Comparison of ENCODE assay signal across 8 cellular contexts in genomic region chr3:169772530-169772950, GRCh38. TPM values are rescaled to one million over a fixed set of nuclear protein-coding genes. Genes with fewer than 3 reads are reported as not detected.
DNase-seq lines count a peak whose midpoint lies in the region; ATAC-seq lines count a peak whose summit lies in the region.

No MANE protein-coding gene starts in this region.

- DNase-seq in activated T-cell treated with anti-CD3 and anti-CD28 coated beads for 24 hours (ENCODE audit: low read depth) (peak; percentile 60), NCI-H1092 (lab: John Stamatoyannopoulos, UW) (peak; percentile 87), SK-MEL-5 (ENCODE audit: low read depth, low spot score) (peak; percentile 88), inferior parietal cortex (ENCODE audit: extremely low spot score) (peak; percentile 84)
- DNase-seq in activated T-cell treated with anti-CD3 and anti-CD28 coated beads, Interleukin-2, amount 50 U/mL, for 1 hour = no peak
- no peak for DNase-seq in central memory CD8-positive, alpha-beta T cell (ENCODE audit: low spot score in 2 of 2)

- no peaks in the 10 kb centered on the region for H3K9me3 Mint-ChIP-seq in central memory CD8-positive, alpha-beta T cell

- peak overlapping the region; percentile 53 to 100 (median 98) for H3K27ac ChIP-seq in skin epidermis

- H3K27ac Mint-ChIP-seq in central memory CD8-positive, alpha-beta T cell (ENCODE audit: low read depth) = peak overlapping the region; percentile 99

- in situ Hi-C loops in SK-MEL-5 (cut with HindIII; ENCODE audit: low pct_unique_long_range_greater_than_20kb, low sequenced_read_pairs) = no loop called here

- H3K4me1 Mint-ChIP-seq in central memory CD8-positive, alpha-beta T cell = peaks cover 60% of the 10 kb centered on the region

- ATAC-seq in HG02623 (IDR thresholded peaks at IDR 0.05; ENCODE audit: unreplicated experiment) = peak; percentile 15
- ATAC-seq in central memory CD8-positive, alpha-beta T cell (replicated peaks; ENCODE audit: extremely low read depth, poor library complexity, severe bottlenecking) = peak; percentile 21

- H3K4me3 ChIP-seq in skin epidermis = peak overlapping the region; percentile 60 to 90 (median 80)

- H3K36me3 Mint-ChIP-seq in central memory CD8-positive, alpha-beta T cell (ENCODE audit: insufficient read depth) = peaks cover 46% of the 10 kb centered on the region

- peak overlapping the region; percentile 96 for H3K4me3 Mint-ChIP-seq in central memory CD8-positive, alpha-beta T cell

- H3K27me3 Mint-ChIP-seq in central memory CD8-positive, alpha-beta T cell = no peaks in the 10 kb centered on the region

RNA-seq across cellular contexts. Expression of gene MYNN, which starts 0.7 kb away (rescaled TPM):
- total RNA-seq in SK-MEL-5 (2014; rRNA removed; shearing (Covaris generic)) = 15.2 and 15.9 TPM in 2 replicates
- 6.2 and 7.7 TPM in 2 replicates for polyA plus RNA-seq in SK-MEL-5 (2015; cell fraction: cytosol; rRNA removed)
- 30.2 and 40.6 TPM in 2 replicates for polyA plus RNA-seq in SK-MEL-5 (2015; cell fraction: nucleus; rRNA removed)

RNA-seq across cellular contexts. Expression of gene ACTRT3, which starts 3.2 kb away (rescaled TPM):
- total RNA-seq in SK-MEL-5 (2014; rRNA removed; shearing (Covaris generic)) = 0.24 TPM in 1 of 2 replicates, not detected in the other
- 0.04 TPM in 1 of 2 replicates, not detected in the other for polyA plus RNA-seq in SK-MEL-5 (2015; cell fraction: cytosol; rRNA removed)
- polyA plus RNA-seq in SK-MEL-5 (2015; cell fraction: nucleus; rRNA removed) = 0.38 TPM in 1 of 2 replicates, not detected in the other

RNA-seq across cellular contexts. Expression of gene TERC, which starts 7.7 kb away (rescaled TPM):
- total RNA-seq in SK-MEL-5 (2014; rRNA removed; shearing (Covaris generic)) = 2.5 and 10.4 TPM in 2 replicates
- polyA plus RNA-seq in SK-MEL-5 (2015; cell fraction: cytosol; rRNA removed) = not detected in 2 replicates
- not detected in 2 replicates for polyA plus RNA-seq in SK-MEL-5 (2015; cell fraction: nucleus; rRNA removed)

RNA-seq across cellular contexts. Expression of gene LRRIQ4, which starts 40.1 kb away (rescaled TPM):
- total RNA-seq in SK-MEL-5 (2014; rRNA removed; shearing (Covaris generic)) = not detected in 2 replicates
- polyA plus RNA-seq in SK-MEL-5 (2015; cell fraction: cytosol; rRNA removed) = not detected in 2 replicates
- polyA plus RNA-seq in SK-MEL-5 (2015; cell fraction: nucleus; rRNA removed) = not detected in 2 replicates

RNA-seq across cellular contexts. Expression of gene LRRC34, which starts 40.2 kb away (rescaled TPM):
- total RNA-seq in SK-MEL-5 (2014; rRNA removed; shearing (Covaris generic)) = 4.9 and 6.5 TPM in 2 replicates
- polyA plus RNA-seq in SK-MEL-5 (2015; cell fraction: cytosol; rRNA removed) = 2.3 and 4.0 TPM in 2 replicates
- 8.4 and 21.9 TPM in 2 replicates for polyA plus RNA-seq in SK-MEL-5 (2015; cell fraction: nucleus; rRNA removed)

Comparison
In these comparisons a context has a peak if more than half of its experiments do, and no peak if none do; other contexts are left out.
1. DNase-seq: peak in activated T-cell treated with anti-CD3 and anti-CD28 coated beads for 24 hours (single experiment), NCI-H1092 (single experiment), SK-MEL-5 (single experiment) and inferior parietal cortex (single experiment); none in activated T-cell treated with anti-CD3 and anti-CD28 coated beads, Interleukin-2, amount 50 U/mL, for 1 hour (single experiment) and central memory CD8-positive, alpha-beta T cell (0 of 2).